In the genomic region with DNA sequence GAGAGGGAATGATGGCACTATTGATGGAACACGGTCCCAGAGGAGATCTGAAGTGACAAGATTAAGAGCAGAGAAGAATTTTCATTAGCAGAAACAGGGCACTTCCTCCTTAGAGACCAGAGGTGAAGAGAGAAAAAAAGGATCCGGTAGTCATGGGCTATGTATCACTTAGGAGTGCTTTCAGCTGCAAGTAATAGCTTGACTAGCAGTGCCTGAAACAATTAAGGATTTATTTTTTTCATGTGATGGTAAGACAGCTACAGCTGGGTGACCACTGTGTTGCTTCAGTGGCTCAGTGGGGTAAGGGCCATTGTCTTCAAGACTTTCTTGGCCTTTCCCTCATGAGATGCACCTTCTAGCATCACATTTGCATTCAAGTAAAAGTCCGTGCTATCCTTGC, we compare ENCODE assay signal across 26 cellular contexts.
"Had no signal": no experiment of that assay in that cellular context is flagged by ENCODE, and none has a peak within 500 bp of the region (broad histone marks: within the 10 kb centered on the region; RNA-seq: fewer than 3 reads in every experiment).

No MANE protein-coding gene starts in this region.

- H3K9me3 ChIP-seq: MG63, SJCRH30 had no signal

- DNase-seq: Kasumi-1, MG63, NCI-H1048, NCI-H1105 treated with DMSO at 0.1 percent for 48 hours, NCI-H1417, NCI-H1436 treated with DMSO at 0.1 percent for 48 hours, NCI-H1694 treated with DMSO at 0.1 percent for 48 hours, NCI-H187 treated with DMSO at 0.1 percent for 48 hours, NCI-H2029, NCI-H2081, NCI-H2171 treated with DMSO at 0.1 percent for 48 hours, NCI-H2227 treated with DMSO at 0.1 percent for 48 hours, NCI-H345, NCI-H446, NCI-H510A treated with DMSO at 0.1 percent for 48 hours, NCI-H526 treated with DMSO at 0.1 percent for 48 hours, NCI-H774, PC-9, SHP77, SIG-M5, SJCRH30, T-cell had no signal

- H3K27me3 ChIP-seq: MG63, SJCRH30 had no signal

- H3K4me1 ChIP-seq: SJCRH30 had no signal

- H2AFZ ChIP-seq: PC-9 had no signal

- H3K4me3 ChIP-seq: MG63, PC-9, SJCRH30, SK-N-MC had no signal

- FAIRE-seq: RCC 7860 had no signal

- H3K36me3 ChIP-seq: MG63, SJCRH30 had no signal

- H3K9ac ChIP-seq: KMS-11 had no signal

- H3K4me2 ChIP-seq: KMS-11, PC-9 had no signal

- H3K27ac ChIP-seq: KMS-11, PC-9, RWPE1, SJCRH30, SK-N-MC had no signal
